Comparison of ENCODE assay signal across 7 cellular contexts in genomic region chr11:74325649-74326645, GRCh38. TPM values are rescaled to one million over a fixed set of nuclear protein-coding genes. Genes with fewer than 3 reads are reported as not detected.
A peak's percentile ranks its signal among the peaks of the same experiment; 100 is the strongest.
DNase-seq lines count a peak whose midpoint lies in the region; ATAC-seq and TF ChIP-seq lines count a peak whose summit lies in the region.

No MANE protein-coding gene starts in this region.

- H3K27ac Mint-ChIP-seq in chondrocyte (ENCODE audit: unreplicated experiment) = peak overlapping the region; percentile 91
- no peak overlapping the region for H3K27ac Mint-ChIP-seq in effector memory CD8-positive, alpha-beta T cell

- H3K9me3 ChIP-seq in upper lobe of right lung = no peaks in the 10 kb centered on the region

- H3K9me3 Mint-ChIP-seq in chondrocyte (ENCODE audit: low read depth) = peaks cover 3% of the 10 kb centered on the region
- no peaks in the 10 kb centered on the region for H3K9me3 Mint-ChIP-seq in effector memory CD8-positive, alpha-beta T cell

- peak; percentile 23 to 61 for DNase-seq in NCI-H187 (lab: John Stamatoyannopoulos, UW)
- no peak for DNase-seq in chondrocyte (ENCODE audit: low spot score)
- peak; percentile 58 to 78 for DNase-seq in lung microvascular endothelial cell (ENCODE audit: low read depth in 2 of 2)
- peak; percentile 77 for DNase-seq in upper lobe of right lung
- DNase-seq in effector memory CD8-positive, alpha-beta T cell = no peak
- DNase-seq in effector CD4-positive, alpha-beta T cell = no peak
- DNase-seq in GOT3 (lab: John Stamatoyannopoulos, UW) = no peak

- peaks cover 4% of the 10 kb centered on the region for H3K36me3 Mint-ChIP-seq in chondrocyte (ENCODE audit: low read depth)
- H3K36me3 Mint-ChIP-seq in effector memory CD8-positive, alpha-beta T cell (ENCODE audit: insufficient read depth) = no peaks in the 10 kb centered on the region

- peaks cover 70% of the 10 kb centered on the region for H3K4me1 Mint-ChIP-seq in chondrocyte (ENCODE audit: low read depth)
- no peaks in the 10 kb centered on the region for H3K4me1 Mint-ChIP-seq in effector memory CD8-positive, alpha-beta T cell (ENCODE audit: low read depth in 2 of 2)

- peak overlapping the region; percentile 14 for H3K4me3 Mint-ChIP-seq in chondrocyte (ENCODE audit: unreplicated experiment)
- H3K4me3 Mint-ChIP-seq in effector memory CD8-positive, alpha-beta T cell = no peak overlapping the region

- H3K4me1 ChIP-seq in upper lobe of right lung = peaks cover 28% of the 10 kb centered on the region

- ATAC-seq in upper lobe of right lung = peak; percentile 86
- ATAC-seq in effector memory CD8-positive, alpha-beta T cell (replicated peaks) = no peak

- H3K27ac ChIP-seq in upper lobe of right lung = no peak overlapping the region

- no peaks in the 10 kb centered on the region for H3K36me3 ChIP-seq in upper lobe of right lung

- no peak overlapping the region for H3K4me3 ChIP-seq in upper lobe of right lung

- H3K27me3 ChIP-seq in upper lobe of right lung = no peaks in the 10 kb centered on the region

- TF ChIP-seq CTCF in chondrocyte (IDR thresholded peaks at IDR 0.05) = no peak
- no peak for TF ChIP-seq CTCF in upper lobe of right lung (IDR thresholded peaks at IDR 0.05)

- intact Hi-C loops in upper lobe of right lung (cut with DNase I) = no loop called here

- no peaks in the 10 kb centered on the region for H3K27me3 Mint-ChIP-seq in chondrocyte (ENCODE audit: low read depth)
- peaks cover 6 to 24% of the 10 kb centered on the region in 2 donors for H3K27me3 Mint-ChIP-seq in effector memory CD8-positive, alpha-beta T cell

RNA-seq across cellular contexts. Expression of gene P4HA3, which starts 14.5 kb away (rescaled TPM):
- total RNA-seq in chondrocyte (10.9 to 16.6 TPM (median 12.5 TPM) in 3 replicates), lung microvascular endothelial cell (36.3 and 52.3 TPM in 2 replicates), upper lobe of right lung (0.96 TPM)

Comparison
In these comparisons a context has a peak if more than half of its experiments do, and no peak if none do; other contexts are left out.
1. DNase-seq: peak in NCI-H187 (2 of 2), lung microvascular endothelial cell (2 of 2) and upper lobe of right lung (single experiment); none in chondrocyte (single experiment), effector memory CD8-positive, alpha-beta T cell (0 of 3), effector CD4-positive, alpha-beta T cell (single experiment) and GOT3 (single experiment).